Comparison of ENCODE assay signal across 27 cellular contexts in the genomic region with DNA sequence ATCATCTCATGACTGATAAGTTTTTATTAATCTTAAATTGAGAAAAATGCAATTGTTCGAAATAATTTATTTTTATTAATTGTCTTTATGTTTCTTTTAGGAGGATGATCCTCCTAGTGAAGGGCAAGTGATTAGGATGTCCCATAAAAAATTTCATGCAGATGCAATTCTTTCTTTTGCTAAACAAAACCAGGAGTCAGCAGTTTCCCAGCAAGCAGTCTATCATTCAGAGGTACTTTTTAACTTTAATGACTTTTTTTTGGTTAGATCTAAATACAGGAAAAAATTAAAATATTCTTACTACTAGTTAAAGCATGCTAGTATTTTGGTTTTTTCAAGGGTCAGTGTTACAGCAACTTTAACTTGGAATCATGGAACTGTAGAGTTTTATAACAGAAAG.
"Had no signal": no experiment of that assay in that cellular context is flagged by ENCODE, and none has a peak within 500 bp of the region (broad histone marks: within the 10 kb centered on the region; RNA-seq: fewer than 3 reads in every experiment).

No MANE protein-coding gene starts in this region.

- DNase-seq: hypothalamus; immature natural killer cell; kidney; left colon; left lung; lower lobe of right lung; mammary epithelial cell; mesenchymal stem cell; naive thymus-derived CD8-positive, alpha-beta T cell; occipital lobe; pancreas; posterior cingulate gyrus; retina; right cardiac atrium; sigmoid colon; stimulated activated CD4-positive, alpha-beta T cell treated with anti-CD3 and anti-CD28 coated beads, Interleukin-1b, Interleukin-23, amount 100 ng/mL, for 48 hours; stimulated activated CD4-positive, alpha-beta T cell treated with anti-CD3 and anti-CD28 coated beads, Interleukin-2, amount 100 ng/mL, for 48 hours; stimulated activated naive B cell treated with anti-CD40 and anti-IgM and Interleukin-4, amounts not matched to agents 10 μg/mL and 1 μg/mL and 100 μg/mL, for 72 hours; stimulated activated naive CD8-positive, alpha-beta T cell treated with anti-CD3 and anti-CD28 coated beads, Interleukin-15, Interleukin-2, amounts not matched to agents 100 U/mL and 50 U/mL, for 24 hours; stomach; testis; thyroid gland; transverse colon; upper lobe of left lung had no signal

- ATAC-seq: left lung; lower lobe of right lung; naive thymus-derived CD8-positive, alpha-beta T cell; pancreas; right cardiac atrium; stimulated activated naive B cell treated with anti-CD40 and anti-IgM and Interleukin-4, amounts not matched to agents 10 μg/mL and 1 μg/mL and 100 μg/mL, for 72 hours; stimulated activated naive CD8-positive, alpha-beta T cell treated with anti-CD3 and anti-CD28 coated beads, Interleukin-15, Interleukin-2, amounts not matched to agents 100 U/mL and 50 U/mL, for 24 hours had no signal

- H3K4me3 ChIP-seq: left lung, lower lobe of right lung, pancreas, prostate gland, sigmoid colon, smooth muscle cell, stomach, testis, thyroid gland, transverse colon, upper lobe of left lung, vagina had no signal

- H3K4me1 ChIP-seq: left lung, lower lobe of right lung, pancreas, prostate gland, sigmoid colon, stomach, testis, thyroid gland, upper lobe of left lung, vagina had no signal

- H3K9me3 ChIP-seq: left lung, lower lobe of right lung, pancreas, prostate gland, sigmoid colon, stomach, testis, thyroid gland, transverse colon, upper lobe of left lung, vagina had no signal

- H3K27me3 ChIP-seq: left lung, pancreas, sigmoid colon, stomach, testis, thyroid gland, transverse colon, upper lobe of left lung, vagina had no signal

- H3K36me3 ChIP-seq: pancreas had no signal

- H3K4me2 ChIP-seq: smooth muscle cell had no signal

- H3K27ac ChIP-seq: left lung, lower lobe of right lung, pancreas, prostate gland, sigmoid colon, stomach, testis, thyroid gland, transverse colon, upper lobe of left lung, vagina had no signal
